In the genomic region with DNA sequence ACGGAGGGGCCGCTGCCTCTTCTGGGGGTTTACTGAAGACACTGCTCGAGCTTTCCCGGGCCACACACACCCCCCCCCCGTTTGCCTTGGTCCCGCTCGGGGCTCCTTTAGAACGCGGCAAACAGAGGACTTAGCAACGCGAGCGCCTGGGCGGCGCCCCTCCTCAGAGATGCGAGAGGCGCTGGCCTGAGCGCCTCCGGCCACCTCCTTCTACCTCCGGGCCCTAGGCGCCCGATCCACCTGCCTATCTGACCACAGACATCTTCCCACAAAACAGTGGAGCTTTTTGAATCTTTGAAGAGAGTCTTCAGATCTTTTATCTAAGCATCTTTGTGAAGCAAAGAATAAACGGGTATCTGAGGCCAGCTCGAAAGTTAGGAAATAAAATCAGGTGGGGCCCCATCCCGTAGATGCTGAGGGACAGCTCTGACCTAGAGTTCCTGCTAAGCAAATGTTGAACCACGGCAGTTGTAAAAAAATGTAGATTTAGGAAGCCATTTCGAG, we compare ENCODE assay signal across 8 cellular contexts. TPM values are rescaled to one million over a fixed set of nuclear protein-coding genes. Genes with fewer than 3 reads are reported as not detected.
A peak's percentile ranks its signal among the peaks of the same experiment; 100 is the strongest.
DNase-seq lines count a peak whose midpoint lies in the region; ATAC-seq and TF ChIP-seq lines count a peak whose summit lies in the region.

No MANE protein-coding gene starts in this region.

- no peaks in the 10 kb centered on the region for H3K36me3 ChIP-seq in HCT116 (ENCODE audit: control insufficient read depth in 1 of 2, insufficient read depth in 2 of 2, low read length in 2 of 2)
- H3K36me3 ChIP-seq in skeletal muscle tissue (ENCODE audit: control insufficient read depth in 3 of 3, insufficient read depth in 3 of 3, low read length in 3 of 3), result no peaks in the 10 kb centered on the region

- H3K4me2 ChIP-seq in HCT116 (ENCODE audit: low read length), result peak overlapping the region; percentile 92

- H3K4me1 ChIP-seq in HCT116 (ENCODE audit: control insufficient read depth in 1 of 2, insufficient read depth in 2 of 2, low read length in 2 of 2), result peaks cover 6 to 17% of the 10 kb centered on the region in 2 experiments; a peak in 3 of 4 replicates
- H3K4me1 ChIP-seq in skeletal muscle tissue (ENCODE audit: control insufficient read depth in 3 of 3, insufficient read depth in 3 of 3, low read length in 3 of 3), result peaks cover 0 to 15% (median 11%) of the 10 kb centered on the region in 3 donors

- peak overlapping the region; percentile 97 for H2AFZ ChIP-seq in HCT116 (ENCODE audit: low read depth, low read length, poor library complexity, severe bottlenecking)

- H3K27me3 Mint-ChIP-seq in activated naive CD4-positive, alpha-beta T cell treated with anti-CD3 and anti-CD28 coated beads, Interleukin-2, amount 10 ng/mL, durations not matched to agents 7 days and 5 days, result peaks cover 55% of the 10 kb centered on the region
- H3K27me3 Mint-ChIP-seq in central memory CD8-positive, alpha-beta T cell, result peaks cover 90% of the 10 kb centered on the region

- H3K9me3 Mint-ChIP-seq in activated naive CD4-positive, alpha-beta T cell treated with anti-CD3 and anti-CD28 coated beads, Interleukin-2, amount 10 ng/mL, durations not matched to agents 7 days and 5 days, result no peaks in the 10 kb centered on the region
- no peaks in the 10 kb centered on the region for H3K9me3 Mint-ChIP-seq in central memory CD8-positive, alpha-beta T cell

- ATAC-seq in HCT116, result peak; percentile 94
- ATAC-seq in central memory CD8-positive, alpha-beta T cell (replicated peaks; ENCODE audit: extremely low read depth, poor library complexity, severe bottlenecking), result peak; percentile 48

- H3K27ac Mint-ChIP-seq in activated naive CD4-positive, alpha-beta T cell treated with anti-CD3 and anti-CD28 coated beads, Interleukin-2, amount 10 ng/mL, durations not matched to agents 7 days and 5 days, result no peak overlapping the region
- no peak overlapping the region for H3K27ac Mint-ChIP-seq in central memory CD8-positive, alpha-beta T cell (ENCODE audit: low read depth)

- peaks cover 14% of the 10 kb centered on the region for H3K4me1 Mint-ChIP-seq in activated naive CD4-positive, alpha-beta T cell treated with anti-CD3 and anti-CD28 coated beads, Interleukin-2, amount 10 ng/mL, durations not matched to agents 7 days and 5 days
- peaks cover 8% of the 10 kb centered on the region for H3K4me1 Mint-ChIP-seq in central memory CD8-positive, alpha-beta T cell

- peak overlapping the region; percentile 76 for H3K27ac ChIP-seq in HCT116 (ENCODE audit: low read depth, low read length)
- peak overlapping the region; percentile 90 for H3K27ac ChIP-seq in skeletal muscle tissue (ENCODE audit: low read depth, low read length)

- H3K79me2 ChIP-seq in HCT116 (ENCODE audit: insufficient read depth, low read length), result no peaks in the 10 kb centered on the region

- no TSS peak for BruUV-seq in HCT116 (replicated peaks; lab: Mats Ljungman, UMichigan)

- no peak for TF ChIP-seq POLR2A in HCT116 (IDR thresholded peaks at IDR 0.05; ENCODE audit: borderline replicate concordance, extremely low read depth, insufficient read depth, insufficient read length)

- CTCF ChIA-PET in activated naive CD4-positive, alpha-beta T cell treated with anti-CD3 and anti-CD28 coated beads, Interleukin-2, amount 10 ng/mL, durations not matched to agents 7 days and 5 days (lab: Charles Lee), result interaction anchor here (1.0 kb wide), 1 partner anchor 756 kb away, joined by 3 read pairs; no protein-coding TSS in a partner anchor
- CTCF ChIA-PET in HCT116 (lab: Charles Lee), result no interaction called here

- no peak for DNase-seq in activated naive CD4-positive, alpha-beta T cell treated with anti-CD3 and anti-CD28 coated beads, Interleukin-2, amount 10 ng/mL, durations not matched to agents 7 days and 5 days
- DNase-seq in activated naive CD4-positive, alpha-beta T cell treated with anti-CD3 and anti-CD28 coated beads, Interleukin-2, amount 50 U/mL, for 16 hours, result no peak
- DNase-seq in HCT116 (ENCODE audit: low read depth, low spot score) (peak; percentile 80), LoVo (ENCODE audit: low spot score) (peak; percentile 61), SHP77 (lab: John Stamatoyannopoulos, UW) (peak; percentile 84 to 85), inferior parietal cortex (ENCODE audit: extremely low spot score) (peak; percentile 79)
- no peak for DNase-seq in central memory CD8-positive, alpha-beta T cell (ENCODE audit: low spot score in 2 of 2)

- H3K4me3 ChIP-seq in HCT116 (replicated peaks in 1 of 2; ENCODE audit: low read depth in 1 of 2, low read length in 2 of 2), result peak overlapping the region; percentile 69 to 73
- peak overlapping the region; percentile 76 to 84 (median 82) for H3K4me3 ChIP-seq in skeletal muscle tissue (ENCODE audit: low read length in 3 of 3)

- RAD21 ChIA-PET in HCT116 (lab: Charles Lee; ENCODE audit: low non-redundant PET in 1 of 2, low total read pairs in 2 of 2, uncharacterized antibody in 2 of 2, unreplicated experiment in 2 of 2), result no interaction called here

- H3K9me2 ChIP-seq in HCT116 (ENCODE audit: insufficient read depth), result no peaks in the 10 kb centered on the region

- POLR2A ChIA-PET in HCT116 (lab: Charles Lee), result interaction anchor here (1.0 to 1.4 kb wide), 4 partner anchors 14 to 103 kb away, joined by 3 to 6 read pairs (median 4); no protein-coding TSS in a partner anchor

- H3K9ac ChIP-seq in HCT116 (ENCODE audit: low read length) (peak overlapping the region; percentile 71), skeletal muscle tissue (ENCODE audit: low read depth in 1 of 3, low read length in 3 of 3) (peak overlapping the region; percentile 86 to 89 (median 87))

- peak overlapping the region; percentile 79 for H3K4me3 Mint-ChIP-seq in activated naive CD4-positive, alpha-beta T cell treated with anti-CD3 and anti-CD28 coated beads, Interleukin-2, amount 10 ng/mL, durations not matched to agents 7 days and 5 days
- peak overlapping the region; percentile 73 for H3K4me3 Mint-ChIP-seq in central memory CD8-positive, alpha-beta T cell

- no peaks in the 10 kb centered on the region for H3K36me3 Mint-ChIP-seq in activated naive CD4-positive, alpha-beta T cell treated with anti-CD3 and anti-CD28 coated beads, Interleukin-2, amount 10 ng/mL, durations not matched to agents 7 days and 5 days
- H3K36me3 Mint-ChIP-seq in central memory CD8-positive, alpha-beta T cell (ENCODE audit: insufficient read depth), result peaks cover 2% of the 10 kb centered on the region

- H3K9me3 ChIP-seq in HCT116 (ENCODE audit: control insufficient read depth in 1 of 2, insufficient read depth in 1 of 2, low read depth in 1 of 2, low read length in 2 of 2) (no peaks in the 10 kb centered on the region), skeletal muscle tissue (ENCODE audit: control insufficient read depth in 3 of 3, low read length in 3 of 3) (no peaks in the 10 kb centered on the region)

- TF ChIP-seq CTCF in HCT116 (IDR thresholded peaks at IDR 0.05 in 2 of 3, conservative IDR thresholded peaks at IDR 0.05 in 1 of 3; ENCODE audit: borderline replicate concordance in 1 of 3, insufficient read depth in 1 of 3, low read depth in 2 of 3, low read length in 2 of 3), result no peak

- H4K20me1 ChIP-seq in HCT116 (ENCODE audit: insufficient read depth), result no peaks in the 10 kb centered on the region

- no peak for TF ChIP-seq RAD21 in HCT116 (IDR thresholded peaks at IDR 0.05; ENCODE audit: low read depth)

- intact Hi-C loops in HCT116 (cut with micrococcal nuclease), result loop anchor here (5.0 kb wide), 1 partner anchor 118 kb away; no protein-coding TSS in a partner anchor

- H3K27me3 ChIP-seq in HCT116 (ENCODE audit: insufficient read depth, low read length) (no peaks in the 10 kb centered on the region), skeletal muscle tissue (ENCODE audit: control insufficient read depth in 3 of 3, insufficient read depth in 3 of 3, low read length in 3 of 3) (no peaks in the 10 kb centered on the region)

TF ChIP-seq in HCT116, 20 proteins besides CTCF, POLR2A, EP300 and RAD21:
- TF ChIP-seq EGR1 (IDR thresholded peaks at IDR 0.05; ENCODE audit: low read depth) (peak; percentile 33), SRF (IDR thresholded peaks at IDR 0.05; ENCODE audit: low read depth) (no peak), JUND (IDR thresholded peaks at IDR 0.05) (0 out of 2 replicates have a peak, but pooled peaks have one; percentile 25), SIN3A (IDR thresholded peaks at IDR 0.05; ENCODE audit: low read depth) (0 out of 2 replicates have a peak, but pooled peaks have one; percentile 48), EZH2 (IDR thresholded peaks at IDR 0.05) (no peak)
- TF ChIP-seq, protein P1, sequence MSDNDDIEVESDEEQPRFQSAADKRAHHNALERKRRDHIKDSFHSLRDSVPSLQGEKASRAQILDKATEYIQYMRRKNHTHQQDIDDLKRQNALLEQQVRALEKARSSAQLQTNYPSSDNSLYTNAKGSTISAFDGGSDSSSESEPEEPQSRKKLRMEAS (IDR thresholded peaks at IDR 0.05), result peak; percentile 68

RNA-seq across cellular contexts. Expression of a gene that starts 0.4 kb away (rescaled TPM):
- total RNA-seq in HCT116 (2021; ENCODE audit: unreplicated experiment), result 21.2 TPM
- 4.6 and 7.8 TPM in 2 replicates for polyA plus RNA-seq in HCT116 (2012)
- total RNA-seq in skeletal muscle tissue, result 38.6 TPM

Comparison
In these comparisons a context has a peak if more than half of its experiments do, and no peak if none do; other contexts are left out.
1. DNase-seq: peak in HCT116 (single experiment), LoVo (single experiment), SHP77 (2 of 2) and inferior parietal cortex (single experiment); none in activated naive CD4-positive, alpha-beta T cell treated with anti-CD3 and anti-CD28 coated beads, Interleukin-2, amount 10 ng/mL, durations not matched to agents 7 days and 5 days (single experiment), activated naive CD4-positive, alpha-beta T cell treated with anti-CD3 and anti-CD28 coated beads, Interleukin-2, amount 50 U/mL, for 16 hours (single experiment) and central memory CD8-positive, alpha-beta T cell (0 of 2).